Comparison of ENCODE assay signal across 13 cellular contexts in genomic region chr10:17062009-17062408, GRCh38.
A peak's percentile ranks its signal among the peaks of the same experiment; 100 is the strongest.
DNase-seq lines count a peak whose midpoint lies in the region; ATAC-seq, FAIRE-seq and TF ChIP-seq lines count a peak whose summit lies in the region.
"Had no signal": no experiment of that assay in that cellular context is flagged by ENCODE, and none has a peak within 500 bp of the region (broad histone marks: within the 10 kb centered on the region; RNA-seq: fewer than 3 reads in every experiment).

No MANE protein-coding gene starts in this region.

- no peaks in the 10 kb centered on the region for H3K9me3 ChIP-seq in osteoblast (ENCODE audit: low read depth, low read length)

- peak; percentile 94 for FAIRE-seq in RCC 7860 (lab: Jason Lieb, UNC)

- ATAC-seq in GM18517 (IDR thresholded peaks at IDR 0.05; ENCODE audit: unreplicated experiment) (no peak), HG03565 (IDR thresholded peaks at IDR 0.05; ENCODE audit: unreplicated experiment) (no peak)

- H3K4me1 ChIP-seq in osteoblast (ENCODE audit: insufficient read depth, low read length), result peaks cover 57% of the 10 kb centered on the region

- no peaks in the 10 kb centered on the region for H3K36me3 ChIP-seq in osteoblast (ENCODE audit: insufficient read depth, low read length)

- no peaks in the 10 kb centered on the region for H3K27me3 ChIP-seq in osteoblast (ENCODE audit: insufficient read depth, low read length)

- no peak overlapping the region for H2AFZ ChIP-seq in osteoblast (ENCODE audit: low read length)

- peak overlapping the region; percentile 98 for H3K27ac ChIP-seq in epithelial cell of prostate
- peak overlapping the region; percentile 82 for H3K27ac ChIP-seq in osteoblast (ENCODE audit: low read depth, low read length)
- H3K27ac ChIP-seq: C4-2B had no signal

- no peak overlapping the region for H3K4me3 ChIP-seq in AG10803 (ENCODE audit: low read length)
- no peak overlapping the region for H3K4me3 ChIP-seq in osteoblast (ENCODE audit: insufficient read depth, low read length)

- DNase-seq in AG10803 (ENCODE audit: low read depth), result peak; percentile 75
- DNase-seq in RCC 7860 (ENCODE audit: low spot score), result peak; percentile 83
- DNase-seq in epithelial cell of prostate (ENCODE audit: low read depth, low spot score), result no peak
- DNase-seq in osteoblast (ENCODE audit: insufficient read length, low spot score, missing footprints), result peak; percentile 71
- no peak for DNase-seq in RPMI8226
- no peak for DNase-seq in stimulated activated naive CD4-positive, alpha-beta T cell treated with Interleukin-2 at 50 U/mL for 16 hours (lab: John Stamatoyannopoulos, UW)
- DNase-seq: NCI-H526; retina; stimulated activated CD8-positive, alpha-beta memory T cell treated with anti-CD3 and anti-CD28 coated beads, Interleukin-4, amount 100 ng/mL, for 48 hours; T1000 had no signal

- no peaks in the 10 kb centered on the region for H3K79me2 ChIP-seq in osteoblast (ENCODE audit: insufficient read depth, low read length)

- peak overlapping the region; percentile 57 for H3K4me2 ChIP-seq in osteoblast (ENCODE audit: insufficient read depth, low read length)

- TF ChIP-seq CTCF in AG10803 (conservative IDR thresholded peaks at IDR 0.05; ENCODE audit: low read length) (no peak), osteoblast (IDR thresholded peaks at IDR 0.05; ENCODE audit: extremely low read depth, low read depth, low read length) (no peak)

- H4K20me1 ChIP-seq in osteoblast (ENCODE audit: insufficient read depth, low read length), result no peaks in the 10 kb centered on the region

Comparison
In these comparisons a context has a peak if more than half of its experiments do, and no peak if none do; other contexts are left out.
1. DNase-seq: peak in AG10803 (single experiment), RCC 7860 (single experiment) and osteoblast (single experiment); none in epithelial cell of prostate (single experiment), RPMI8226 (single experiment) and stimulated activated naive CD4-positive, alpha-beta T cell treated with Interleukin-2 at 50 U/mL for 16 hours (single experiment).